Comparison of ENCODE assay signal across 8 cellular contexts in genomic region chr4:112284166-112284565, GRCh38. TPM values are rescaled to one million over a fixed set of nuclear protein-coding genes. Genes with fewer than 3 reads are reported as not detected.
DNase-seq lines count a peak whose midpoint lies in the region; ATAC-seq, FAIRE-seq and TF ChIP-seq lines count a peak whose summit lies in the region.

No MANE protein-coding gene starts in this region.

- no peaks in the 10 kb centered on the region for H3K27me3 ChIP-seq in BE2C
- no peaks in the 10 kb centered on the region for H3K27me3 ChIP-seq in body of pancreas

- no peaks in the 10 kb centered on the region for H3K27me3 Mint-ChIP-seq in IgD-negative memory B cell
- H3K27me3 Mint-ChIP-seq in naive B cell: no peaks in the 10 kb centered on the region

- H3K9me3 ChIP-seq in BE2C (no peaks in the 10 kb centered on the region), body of pancreas (no peaks in the 10 kb centered on the region)

- ATAC-seq in body of pancreas (no peak), naive B cell (ENCODE audit: low read depth in 2 of 2) (no peak), HG02763 (IDR thresholded peaks at IDR 0.05; ENCODE audit: unreplicated experiment) (no peak)

- no peak for DNase-seq in BE2C
- DNase-seq in body of pancreas: no peak
- no peak for DNase-seq in naive B cell
- no peak for DNase-seq in HPDE6-E6E7 (ENCODE audit: extremely low spot score)
- DNase-seq in urothelium cell line (ENCODE audit: low spot score): no peak
- DNase-seq in HEK293T (ENCODE audit: extremely low spot score): no peak

- peaks cover 0 to 6% (median 0%) of the 10 kb centered on the region in 3 donors for H3K9me3 Mint-ChIP-seq in IgD-negative memory B cell
- peaks cover 0 to 7% (median 1%) of the 10 kb centered on the region in 7 donors for H3K9me3 Mint-ChIP-seq in naive B cell

- H3K4me1 ChIP-seq in BE2C: no peaks in the 10 kb centered on the region
- peaks cover 53% of the 10 kb centered on the region for H3K4me1 ChIP-seq in body of pancreas

- peak overlapping the region; percentile 95 to 99 (median 98) for H3K4me3 Mint-ChIP-seq in IgD-negative memory B cell
- peak overlapping the region; percentile 96 to 99 (median 98) for H3K4me3 Mint-ChIP-seq in naive B cell

- POLR2A ChIA-PET in HEK293T (lab: Yijun Ruan, JAX): no interaction called here

- no peak for FAIRE-seq in urothelium cell line (lab: Jason Lieb, UNC)

- peaks cover 11% of the 10 kb centered on the region for H3K36me3 Mint-ChIP-seq in IgD-negative memory B cell
- H3K36me3 Mint-ChIP-seq in naive B cell: peaks cover 14 to 18% of the 10 kb centered on the region in 2 donors

- peak overlapping the region; percentile 81; the same call in 1 of the 2 replicates for H3K4me3 ChIP-seq in BE2C (ENCODE audit: low read depth, low read length)
- peak overlapping the region in 1 of 2 donors; percentile 35 for H3K4me3 ChIP-seq in body of pancreas

- H3K4me1 Mint-ChIP-seq in IgD-negative memory B cell (peaks cover 60 to 68% (median 64%) of the 10 kb centered on the region in 3 donors), naive B cell (peaks cover 59 to 88% (median 81%) of the 10 kb centered on the region in 3 donors)

- 1 to 4% methylated on average over 6 of the region's 6 CpGs for WGBS in body of pancreas, 2 donors

- intact Hi-C loops in body of pancreas (cut with DNase I): no loop called here

- TF ChIP-seq POLR2A in body of pancreas (IDR thresholded peaks at IDR 0.05): no peak

- peak overlapping the region; percentile 75 to 97 (median 84) for H3K27ac Mint-ChIP-seq in IgD-negative memory B cell
- peak overlapping the region; percentile 86 to 98 (median 97) for H3K27ac Mint-ChIP-seq in naive B cell

- TF ChIP-seq CTCF in BE2C (IDR thresholded peaks at IDR 0.05; ENCODE audit: low read depth, low read length): no peak
- TF ChIP-seq CTCF in body of pancreas (IDR thresholded peaks at IDR 0.05): no peak

- CTCF ChIA-PET in HEK293T (lab: Yijun Ruan, JAX): no interaction called here

- H3K27ac ChIP-seq in body of pancreas: peak overlapping the region; percentile 18 to 96 (median 94)

- H3K36me3 ChIP-seq in BE2C (no peaks in the 10 kb centered on the region), body of pancreas (replicated peaks in 1 of 2; ENCODE audit: insufficient read depth in 1 of 2, low read depth in 2 of 2) (no peaks in the 10 kb centered on the region)

TF ChIP-seq in HEK293T, 16 proteins besides CTCF, POLR2A, EP300 and RAD21:
- TF ChIP-seq ARNT (IDR thresholded peaks at IDR 0.05) (no peak), ELF4 (IDR thresholded peaks at IDR 0.05) (no peak), NFRKB (IDR thresholded peaks at IDR 0.05) (no peak), SUZ12 (IDR thresholded peaks at IDR 0.05) (no peak), FOXM1 (IDR thresholded peaks at IDR 0.05; ENCODE audit: borderline replicate concordance) (no peak), TARDBP (IDR thresholded peaks at IDR 0.05) (no peak), ZNF384 (IDR thresholded peaks at IDR 0.05) (no peak), FOXK2 (IDR thresholded peaks at IDR 0.05) (no peak)
- TF ChIP-seq, protein P1, sequence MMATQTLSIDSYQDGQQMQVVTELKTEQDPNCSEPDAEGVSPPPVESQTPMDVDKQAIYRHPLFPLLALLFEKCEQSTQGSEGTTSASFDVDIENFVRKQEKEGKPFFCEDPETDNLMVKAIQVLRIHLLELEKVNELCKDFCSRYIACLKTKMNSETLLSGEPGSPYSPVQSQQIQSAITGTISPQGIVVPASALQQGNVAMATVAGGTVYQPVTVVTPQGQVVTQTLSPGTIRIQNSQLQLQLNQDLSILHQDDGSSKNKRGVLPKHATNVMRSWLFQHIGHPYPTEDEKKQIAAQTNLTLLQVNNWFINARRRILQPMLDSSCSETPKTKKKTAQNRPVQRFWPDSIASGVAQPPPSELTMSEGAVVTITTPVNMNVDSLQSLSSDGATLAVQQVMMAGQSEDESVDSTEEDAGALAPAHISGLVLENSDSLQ (IDR thresholded peaks at IDR 0.05): no peak

RNA-seq across cellular contexts. Expression of gene TIFA, which starts 1.5 kb away (rescaled TPM):
- polyA plus RNA-seq in BE2C (2012; ENCODE audit: insufficient read depth, insufficient read length, low read depth): 1.4 TPM
- polyA plus RNA-seq in IgD-negative memory B cell: 103 TPM
- total RNA-seq in body of pancreas: 10 to 100 TPM in 1 of 2 donors, 1 to 10 TPM in 1; 5.9 to 13.0 TPM
- polyA plus RNA-seq in naive B cell (ENCODE audit: low read depth in 6 of 6): 100 to 1,000 TPM in 2 of 6 donors, 10 to 100 TPM in 4; 69.1 to 171 (median 80.5) TPM

RNA-seq across cellular contexts. Expression of gene ALPK1, which starts 13.0 kb away (rescaled TPM):
- not detected for polyA plus RNA-seq in BE2C (2012; ENCODE audit: insufficient read depth, insufficient read length, low read depth)
- polyA plus RNA-seq in IgD-negative memory B cell: 4.5 TPM
- 10 to 100 TPM; 14.8 to 26.7 TPM for total RNA-seq in body of pancreas
- 1 to 10 TPM in 5 of 6 donors, not detected in 1; 3.9 to 7.3 (median 5.3) TPM for polyA plus RNA-seq in naive B cell (ENCODE audit: low read depth in 6 of 6)

RNA-seq across cellular contexts. Expression of gene AP1AR, which starts 52.6 kb away (rescaled TPM):
- polyA plus RNA-seq in BE2C (2012; ENCODE audit: insufficient read depth, insufficient read length, low read depth): 9.4 TPM
- polyA plus RNA-seq in IgD-negative memory B cell (17.4 TPM), naive B cell (ENCODE audit: low read depth in 6 of 6) (10 to 100 TPM; 17.7 to 40.7 (median 25.6) TPM)
- total RNA-seq in body of pancreas: 10 to 100 TPM in 1 of 2 donors, 1 to 10 TPM in 1; 9.1 to 12.5 TPM
